Comparison of ENCODE assay signal across 9 cellular contexts in the genomic region with DNA sequence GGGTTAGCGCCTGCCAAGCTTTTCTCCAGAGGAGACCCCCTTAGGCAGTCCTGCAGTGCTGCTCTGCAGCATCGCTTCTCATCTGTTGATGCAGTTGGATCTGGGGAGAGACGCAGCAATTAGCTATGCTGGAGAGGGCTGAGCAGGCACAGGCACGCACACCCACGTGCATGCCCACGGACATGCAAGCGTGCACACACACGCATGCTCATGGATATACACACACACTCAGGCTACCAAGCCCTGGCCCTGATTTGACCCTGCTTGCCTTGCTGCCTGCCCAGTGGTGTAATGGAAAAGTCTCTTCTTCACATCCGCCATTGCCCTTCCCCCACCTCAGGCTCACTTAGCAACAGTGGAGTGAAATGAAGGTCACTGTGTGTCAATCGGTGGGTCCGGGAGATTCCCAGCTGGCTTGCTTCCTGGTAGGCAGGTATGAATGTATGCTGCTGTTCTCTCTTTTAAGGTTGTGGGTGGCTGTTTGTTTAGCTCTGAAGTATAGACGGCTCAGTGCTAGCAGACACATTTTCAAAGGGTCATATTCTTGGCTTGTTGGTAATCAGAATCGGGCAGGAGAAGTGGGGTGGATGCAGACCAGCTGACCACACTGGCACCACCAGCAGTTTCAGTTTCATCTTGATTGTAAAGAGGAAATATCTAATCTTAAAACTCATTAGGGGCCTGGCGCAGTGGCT. TPM values are rescaled to one million over a fixed set of nuclear protein-coding genes. Genes with fewer than 3 reads are reported as not detected.
DNase-seq lines count a peak whose midpoint lies in the region; ATAC-seq and FAIRE-seq lines count a peak whose summit lies in the region.
"Had no signal": no experiment of that assay in that cellular context is flagged by ENCODE, and none has a peak within 500 bp of the region (broad histone marks: within the 10 kb centered on the region; RNA-seq: fewer than 3 reads in every experiment).

No MANE protein-coding gene starts in this region.

- H3K36me3 Mint-ChIP-seq in activated CD4-positive, alpha-beta memory T cell treated with anti-CD3 and anti-CD28 coated beads, Interleukin-2, amount 10 ng/mL, durations not matched to agents 7 days and 5 days (ENCODE audit: low read depth), result peaks cover 5% of the 10 kb centered on the region

- H3K4me1 Mint-ChIP-seq in activated CD4-positive, alpha-beta memory T cell treated with anti-CD3 and anti-CD28 coated beads, Interleukin-2, amount 10 ng/mL, durations not matched to agents 7 days and 5 days, result peaks cover 7% of the 10 kb centered on the region

- peak overlapping the region; percentile 37 for H3K27ac ChIP-seq in stomach smooth muscle (ENCODE audit: low read length)

- peaks cover 16 to 29% of the 10 kb centered on the region in 2 donors for H3K36me3 ChIP-seq in stomach smooth muscle (ENCODE audit: control insufficient read depth in 2 of 2, insufficient read depth in 2 of 2, low read length in 2 of 2)

- no peak overlapping the region for H3K27ac Mint-ChIP-seq in activated CD4-positive, alpha-beta memory T cell treated with anti-CD3 and anti-CD28 coated beads, Interleukin-2, amount 10 ng/mL, durations not matched to agents 7 days and 5 days

- peak; percentile 54 for ATAC-seq in GM18520 (IDR thresholded peaks at IDR 0.05; ENCODE audit: unreplicated experiment)
- ATAC-seq in HG02943 (IDR thresholded peaks at IDR 0.05; ENCODE audit: low read depth, unreplicated experiment), result peak; percentile 62
- ATAC-seq: K562 had no signal

- peaks cover 29% of the 10 kb centered on the region for H3K4me1 ChIP-seq in stomach smooth muscle (ENCODE audit: control insufficient read depth, insufficient read depth, low read length)

- H3K9me3 Mint-ChIP-seq in activated CD4-positive, alpha-beta memory T cell treated with anti-CD3 and anti-CD28 coated beads, Interleukin-2, amount 10 ng/mL, durations not matched to agents 7 days and 5 days, result no peaks in the 10 kb centered on the region

- no peaks in the 10 kb centered on the region for H3K27me3 ChIP-seq in stomach smooth muscle (ENCODE audit: control insufficient read depth in 1 of 2, insufficient read depth in 2 of 2, low read length in 2 of 2)

- peak overlapping the region; percentile 29 to 41 for H3K9ac ChIP-seq in stomach smooth muscle (ENCODE audit: low read length in 2 of 2)

- peak overlapping the region; percentile 52 to 57 for H3K4me3 ChIP-seq in stomach smooth muscle (ENCODE audit: low read length in 2 of 2)
- H3K4me3 ChIP-seq: K562 had no signal

- FAIRE-seq in islet of Langerhans (lab: Jason Lieb, UNC), result peak; percentile 70
- FAIRE-seq: K562 had no signal

- no peaks in the 10 kb centered on the region for H3K9me3 ChIP-seq in stomach smooth muscle (ENCODE audit: control insufficient read depth in 2 of 2, low read length in 2 of 2)

- POLR2A ChIA-PET in activated CD4-positive, alpha-beta memory T cell treated with anti-CD3 and anti-CD28 coated beads, Interleukin-2, amount 10 ng/mL, durations not matched to agents 7 days and 5 days (lab: Charles Lee), result no interaction called here

- DNase-seq in activated CD4-positive, alpha-beta memory T cell treated with anti-CD3 and anti-CD28 coated beads, Interleukin-2, amount 10 ng/mL, durations not matched to agents 7 days and 5 days, result peak; percentile 22
- DNase-seq in occipital lobe (lab: John Stamatoyannopoulos, UW), result no peak
- no peak for DNase-seq in UCSD-AML1 (lab: John Stamatoyannopoulos, UW; ENCODE audit: unreplicated experiment)
- DNase-seq in GM19240 (ENCODE audit: insufficient read length, low spot score), result no peak

- CTCF ChIA-PET in activated CD4-positive, alpha-beta memory T cell treated with anti-CD3 and anti-CD28 coated beads, Interleukin-2, amount 10 ng/mL, durations not matched to agents 7 days and 5 days (lab: Charles Lee), result no interaction called here

- no peak overlapping the region for H3K4me3 Mint-ChIP-seq in activated CD4-positive, alpha-beta memory T cell treated with anti-CD3 and anti-CD28 coated beads, Interleukin-2, amount 10 ng/mL, durations not matched to agents 7 days and 5 days

- peaks cover 2% of the 10 kb centered on the region for H3K27me3 Mint-ChIP-seq in activated CD4-positive, alpha-beta memory T cell treated with anti-CD3 and anti-CD28 coated beads, Interleukin-2, amount 10 ng/mL, durations not matched to agents 7 days and 5 days

RNA-seq across cellular contexts. Expression of a gene that starts 9.5 kb away (rescaled TPM):
- 1 to 10 TPM; 3.1 to 3.5 TPM for total RNA-seq in activated CD4-positive, alpha-beta memory T cell treated with anti-CD3 and anti-CD28 coated beads, Interleukin-2, amount 10 ng/mL, durations not matched to agents 7 days and 5 days
- 233 TPM for total RNA-seq in occipital lobe

Comparison
In these comparisons a context has a peak if more than half of its experiments do, and no peak if none do; other contexts are left out.
1. RNA of a gene that starts 9.5 kb away (total RNA-seq): 233 TPM in occipital lobe (single experiment); 3.1 to 3.5 TPM in activated CD4-positive, alpha-beta memory T cell treated with anti-CD3 and anti-CD28 coated beads, Interleukin-2, amount 10 ng/mL, durations not matched to agents 7 days and 5 days; every median in the first group is over 10 times any median in the second.